ENCODE assay signal across 8 cellular contexts in the genomic region with DNA sequence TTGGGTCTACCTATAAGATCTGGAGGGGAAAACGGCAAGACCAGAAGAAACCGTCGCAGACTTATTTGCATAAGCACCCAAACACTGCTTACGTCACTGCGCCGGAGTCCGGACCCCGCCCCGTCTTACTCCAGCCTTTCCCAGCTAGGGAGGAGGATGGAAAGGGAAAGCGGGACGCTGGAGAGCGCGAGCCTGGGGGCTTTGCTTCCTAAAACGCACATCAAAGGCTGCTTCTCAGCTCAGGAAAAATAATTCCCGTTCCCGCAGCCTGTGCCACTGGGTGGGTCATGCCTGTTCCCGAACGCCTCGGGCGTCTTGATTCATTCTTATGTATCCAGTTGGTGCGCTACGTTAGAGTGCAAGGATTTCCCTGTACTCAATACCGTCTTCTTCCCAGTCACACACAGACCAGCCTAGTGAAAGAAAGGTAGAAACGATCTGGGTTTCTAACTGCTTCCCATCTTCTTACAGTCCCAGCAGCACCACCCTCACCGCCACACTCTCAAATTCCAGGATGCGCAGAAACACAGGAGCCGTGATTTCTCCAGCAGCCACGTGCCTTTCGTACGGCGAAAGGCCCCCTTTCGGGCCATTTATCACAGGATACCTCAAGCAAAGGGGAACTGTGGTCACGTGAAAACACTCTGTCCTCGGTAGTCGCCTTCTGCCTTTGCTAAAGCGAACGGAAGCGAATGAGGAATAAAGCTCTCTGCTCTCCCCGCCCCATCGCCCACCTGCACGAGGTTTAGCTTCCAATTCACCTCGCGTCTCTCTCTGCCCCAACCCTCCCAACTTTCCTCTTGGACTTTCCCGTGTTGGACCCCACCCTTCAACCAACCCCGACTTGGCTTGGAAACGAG. TPM values are rescaled to one million over a fixed set of nuclear protein-coding genes. Genes with fewer than 3 reads are reported as not detected.
A peak's percentile ranks its signal among the peaks of the same experiment; 100 is the strongest.
DNase-seq lines count a peak whose midpoint lies in the region; ATAC-seq and TF ChIP-seq lines count a peak whose summit lies in the region.

No MANE protein-coding gene starts in this region.

- DNase-seq in AG08396 (ENCODE audit: low spot score) (peak; percentile 56), H9 (peak; percentile 95), NCI-H774 (lab: John Stamatoyannopoulos, UW) (peak; percentile 82), brain pericyte (ENCODE audit: low read depth, low spot score) (peak; percentile 55), iPS DF 4.7 (ENCODE audit: extremely low read depth, low spot score) (peak; percentile 80), sciatic nerve (ENCODE audit: low spot score) (peak; percentile 59), AML-193 (lab: John Stamatoyannopoulos, UW) (no peak)
- DNase-seq in central memory CD4-positive, alpha-beta T cell = no peak

- no peaks in the 10 kb centered on the region; a peak in 1 of 5 replicates for H3K9me3 Mint-ChIP-seq in H9

- intact Hi-C loops in sciatic nerve (cut with DNase I) = no loop called here

- peaks cover 10 to 12% of the 10 kb centered on the region in 2 experiments for H3K4me1 Mint-ChIP-seq in H9

- H3T11ph ChIP-seq in H9 (ENCODE audit: low read length) = no peak overlapping the region

- peak overlapping the region; percentile 80 for H3K9ac ChIP-seq in H9 (ENCODE audit: extremely low read depth, insufficient read length, low read length)

- peaks cover 10% of the 10 kb centered on the region; the same call in 1 of the 2 replicates for H3K79me2 ChIP-seq in H9 (ENCODE audit: insufficient read depth, low read length)

- WGBS in H9 (ENCODE audit: extremely low coverage, insufficient read length, low lambda C conversion rate) = no CpG with 5 or more reads among the region's 46 CpGs

- H2AK5ac ChIP-seq in H9 (ENCODE audit: insufficient read length, low read length) = no peak overlapping the region

- H3K23ac ChIP-seq in H9 (ENCODE audit: insufficient read length, low read depth, low read length) = no peak overlapping the region

- no peak overlapping the region for H2BK15ac ChIP-seq in H9 (ENCODE audit: low read depth, low read length)

- ATAC-seq in sciatic nerve = peak; percentile 63

- peak overlapping the region; percentile 89 to 93 for H3K4me3 Mint-ChIP-seq in H9

- H3K4me1 ChIP-seq in H9 (ENCODE audit: insufficient read depth, low read length) = no peaks in the 10 kb centered on the region

- no peak overlapping the region for H2BK20ac ChIP-seq in H9 (ENCODE audit: low read depth, low read length, poor library complexity, severe bottlenecking)

- no peak overlapping the region for H4K8ac ChIP-seq in H9 (replicated peaks; ENCODE audit: insufficient read length, low read depth, low read length)

- H3K27me3 Mint-ChIP-seq in H9 (ENCODE audit: low read depth) = peaks cover 17% of the 10 kb centered on the region

- H3K18ac ChIP-seq in H9 (ENCODE audit: insufficient read length, low read depth, low read length) = peak overlapping the region; percentile 85

- peak overlapping the region; percentile 82 for H3K4me2 ChIP-seq in H9 (ENCODE audit: insufficient read depth, insufficient read length, low read length)

- H3K9me3 ChIP-seq in H9 (ENCODE audit: control insufficient read depth, low read depth, low read length) = no peaks in the 10 kb centered on the region

- H3K27ac ChIP-seq in H9 (ENCODE audit: insufficient read length, low read depth, low read length) = no peak overlapping the region

- peak overlapping the region; percentile 78 for H3K14ac ChIP-seq in H9 (ENCODE audit: insufficient read depth, low read length)

- peaks cover 0 to 4% (median 0%) of the 10 kb centered on the region in 3 experiments; a peak in 1 of 7 replicates for H3K36me3 Mint-ChIP-seq in H9 (ENCODE audit: insufficient read depth in 1 of 3, low read depth in 3 of 3)

- peaks cover 27% of the 10 kb centered on the region for H3K23me2 ChIP-seq in H9 (ENCODE audit: insufficient read length, low read depth, low read length, poor library complexity, severe bottlenecking)

- no peaks in the 10 kb centered on the region for H3K79me1 ChIP-seq in H9 (ENCODE audit: insufficient read depth, low read depth, low read length, poor library complexity, severe bottlenecking)

- H4K5ac ChIP-seq in H9 (ENCODE audit: insufficient read length, low read depth, low read length) = no peak overlapping the region

- no peak overlapping the region for H3K4ac ChIP-seq in H9 (ENCODE audit: low read depth, low read length)

- no peak overlapping the region for H2BK12ac ChIP-seq in H9 (ENCODE audit: insufficient read length, low read depth, low read length)

- no peaks in the 10 kb centered on the region for H4K20me1 ChIP-seq in H9 (ENCODE audit: control insufficient read depth, insufficient read depth, insufficient read length)

- H3K27me3 ChIP-seq in H9 (ENCODE audit: insufficient read depth, low read length) = no peaks in the 10 kb centered on the region

- no peak overlapping the region for H4K91ac ChIP-seq in H9 (ENCODE audit: insufficient read length, low read depth, low read length)

- H2BK5ac ChIP-seq in H9 (ENCODE audit: insufficient read length, low read length) = no peak overlapping the region

- H3K56ac ChIP-seq in H9 (ENCODE audit: insufficient read length, low read depth, low read length) = no peak overlapping the region

- H2BK120ac ChIP-seq in H9 (ENCODE audit: low read depth, low read length, poor library complexity, severe bottlenecking) = no peak overlapping the region

- no peak overlapping the region for H2AFZ ChIP-seq in H9 (ENCODE audit: low read length)

- H3K27ac Mint-ChIP-seq in H9 = peak overlapping the region; percentile 87 to 96 (median 94)

- no peak for TF ChIP-seq CTCF in H9 (conservative IDR thresholded peaks at IDR 0.05)

RNA-seq across cellular contexts. Expression of gene SLC6A15, which starts 1.0 kb away (rescaled TPM):
- total RNA-seq in H9 (2021) = 12.9 and 16.7 TPM in 2 replicates
- 0.58 TPM for total RNA-seq in sciatic nerve

Comparison
In these comparisons a context has a peak if more than half of its experiments do, and no peak if none do; other contexts are left out.
1. DNase-seq: peak in AG08396 (single experiment), H9 (single experiment), NCI-H774 (single experiment), brain pericyte (single experiment), iPS DF 4.7 (single experiment) and sciatic nerve (single experiment); none in AML-193 (0 of 2) and central memory CD4-positive, alpha-beta T cell (single experiment).